In genomic region chr18:74899554-74899953, GRCh38 we compare ENCODE assay signal across 11 cellular contexts.
DNase-seq lines count a peak whose midpoint lies in the region; ATAC-seq and TF ChIP-seq lines count a peak whose summit lies in the region.
"Had no signal": no experiment of that assay in that cellular context is flagged by ENCODE, and none has a peak within 500 bp of the region (broad histone marks: within the 10 kb centered on the region; RNA-seq: fewer than 3 reads in every experiment).

No MANE protein-coding gene starts in this region.

- no peak overlapping the region for H3K4me3 Mint-ChIP-seq in stimulated activated memory B cell treated with anti-CD40 and anti-IgM and Interleukin-4, amounts not matched to agents 10 μg/mL and 1 μg/mL and 100 μg/mL, for 72 hours

- no peak overlapping the region for H3K27ac Mint-ChIP-seq in stimulated activated memory B cell treated with anti-CD40 and anti-IgM and Interleukin-4, amounts not matched to agents 10 μg/mL and 1 μg/mL and 100 μg/mL, for 72 hours

- POLR2A ChIA-PET in SK-N-SH (lab: Yijun Ruan, JAX): no interaction called here

- H3K4me1 Mint-ChIP-seq in stimulated activated memory B cell treated with anti-CD40 and anti-IgM and Interleukin-4, amounts not matched to agents 10 μg/mL and 1 μg/mL and 100 μg/mL, for 72 hours: no peaks in the 10 kb centered on the region

- no peak for DNase-seq in SK-N-SH
- peak; percentile 70 for DNase-seq in NCI-H2081 treated with DMSO at 0.1 percent for 48 hours (lab: John Stamatoyannopoulos, UW)
- peak; percentile 1 for DNase-seq in brain microvascular endothelial cell
- peak; percentile 69 for DNase-seq in sciatic nerve (ENCODE audit: low spot score)
- no peak for DNase-seq in ecto neural progenitor cell (ENCODE audit: low spot score)
- DNase-seq: GOT3; spleen; stimulated activated CD8-positive, alpha-beta memory T cell treated with anti-CD3 and anti-CD28 coated beads, Interleukin-4, amount 100 ng/mL, for 48 hours had no signal

- peaks cover 0 to 4% of the 10 kb centered on the region in 2 experiments for H3K36me3 ChIP-seq in SK-N-SH (replicated peaks in 1 of 2; ENCODE audit: control insufficient read depth in 1 of 2, insufficient read depth in 2 of 2, low read length in 1 of 2)
- H3K36me3 ChIP-seq in brain microvascular endothelial cell (replicated peaks): no peaks in the 10 kb centered on the region

- H3K9me3 ChIP-seq in SK-N-SH: no peaks in the 10 kb centered on the region
- H3K9me3 ChIP-seq: spleen had no signal

- no peaks in the 10 kb centered on the region for H3K27me3 Mint-ChIP-seq in stimulated activated memory B cell treated with anti-CD40 and anti-IgM and Interleukin-4, amounts not matched to agents 10 μg/mL and 1 μg/mL and 100 μg/mL, for 72 hours

- H3K4me3 ChIP-seq in SK-N-SH (ENCODE audit: low read depth in 2 of 2, low read length in 1 of 2): no peak overlapping the region
- H3K4me3 ChIP-seq in brain microvascular endothelial cell (ENCODE audit: low read depth, low read length): no peak overlapping the region
- H3K4me3 ChIP-seq: spleen had no signal

- H3K27me3 ChIP-seq in SK-N-SH (ENCODE audit: insufficient read depth) (no peaks in the 10 kb centered on the region), brain microvascular endothelial cell (replicated peaks) (no peaks in the 10 kb centered on the region)
- H3K27me3 ChIP-seq: spleen had no signal

- in situ Hi-C loops in brain microvascular endothelial cell (cut with HindIII; ENCODE audit: low pct_ligation_motif_present, low sequenced_read_pairs): no loop called here

- TF ChIP-seq RAD21 in SK-N-SH (IDR thresholded peaks at IDR 0.05; ENCODE audit: low read length): no peak

- no peak overlapping the region for H2AFZ ChIP-seq in SK-N-SH (ENCODE audit: low read depth)

- H3K79me2 ChIP-seq in SK-N-SH (ENCODE audit: insufficient read depth): no peaks in the 10 kb centered on the region

- peaks cover 12% of the 10 kb centered on the region for H3F3A ChIP-seq in SK-N-SH (replicated peaks; ENCODE audit: insufficient read depth)

- TF ChIP-seq EP300 in SK-N-SH (IDR thresholded peaks at IDR 0.05; ENCODE audit: borderline replicate concordance in 1 of 2, low read depth in 1 of 2, low read length in 1 of 2): no peak

- ATAC-seq in SK-N-SH treated with all-trans-retinoic acid at 6 μM for 48 hours (no peak), sciatic nerve (no peak), GM21423 (IDR thresholded peaks at IDR 0.05; ENCODE audit: unreplicated experiment) (no peak)
- ATAC-seq in stimulated activated memory B cell treated with anti-CD40 and anti-IgM and Interleukin-4, amounts not matched to agents 10 μg/mL and 1 μg/mL and 100 μg/mL, for 72 hours: no peak

- intact Hi-C loops in sciatic nerve (cut with DNase I): no loop called here

- peaks cover 3 to 30% of the 10 kb centered on the region in 2 experiments; a peak in 2 of 4 replicates for H3K4me1 ChIP-seq in SK-N-SH (ENCODE audit: control insufficient read depth in 1 of 2, insufficient read depth in 2 of 2, low read depth in 1 of 2, low read length in 1 of 2)

- no peak for TF ChIP-seq CTCF in SK-N-SH (IDR thresholded peaks at IDR 0.05)
- TF ChIP-seq CTCF in brain microvascular endothelial cell (IDR thresholded peaks at IDR 0.05; ENCODE audit: low read depth, low read length, missing control alignments): no peak

- 85% methylated on average over 5 of the region's 5 CpGs for WGBS in SK-N-SH (ENCODE audit: low lambda C conversion rate)

- H3K9me3 Mint-ChIP-seq in stimulated activated memory B cell treated with anti-CD40 and anti-IgM and Interleukin-4, amounts not matched to agents 10 μg/mL and 1 μg/mL and 100 μg/mL, for 72 hours: no peaks in the 10 kb centered on the region

- CTCF ChIA-PET in SK-N-SH (lab: Yijun Ruan, JAX): interaction anchor here (0.6 kb wide), 1 partner anchor 292 kb away, joined by 4 read pairs; no protein-coding TSS in a partner anchor

- no peak overlapping the region for H3K9ac ChIP-seq in SK-N-SH

- no peaks in the 10 kb centered on the region for H3K9me2 ChIP-seq in SK-N-SH

- peaks cover 14% of the 10 kb centered on the region for H3K36me3 Mint-ChIP-seq in stimulated activated memory B cell treated with anti-CD40 and anti-IgM and Interleukin-4, amounts not matched to agents 10 μg/mL and 1 μg/mL and 100 μg/mL, for 72 hours

- no peaks in the 10 kb centered on the region for H4K20me1 ChIP-seq in SK-N-SH (ENCODE audit: insufficient read depth)

- H3K27ac ChIP-seq in SK-N-SH (ENCODE audit: low read depth in 2 of 2, low read length in 1 of 2) (no peak overlapping the region), brain microvascular endothelial cell (no peak overlapping the region)
- H3K27ac ChIP-seq: spleen had no signal

- H3K4me2 ChIP-seq in SK-N-SH: peak overlapping the region; percentile 47; the same call in 1 of the 2 replicates

TF ChIP-seq in SK-N-SH, 30 proteins besides CTCF, POLR2A, EP300 and RAD21:
- TF ChIP-seq POLR2AphosphoS5 (IDR thresholded peaks at IDR 0.05; ENCODE audit: low read depth, low read length) (no peak), RCOR1 (IDR thresholded peaks at IDR 0.05; ENCODE audit: low read length) (no peak), IRF3 (IDR thresholded peaks at IDR 0.05; ENCODE audit: low read depth, low read length) (no peak), MEF2A (IDR thresholded peaks at IDR 0.05; ENCODE audit: borderline replicate concordance, low read depth) (no peak), NFIC (IDR thresholded peaks at IDR 0.05; ENCODE audit: borderline replicate concordance) (no peak), FOXJ3 (CRISPR knock-in tag; IDR thresholded peaks at IDR 0.05) (no peak)

TF ChIP-seq in SK-N-SH treated with all-trans-retinoic acid at 6 μM for 48 hours, 23 proteins besides CTCF, POLR2A, EP300 and RAD21:
- TF ChIP-seq ZNF565 (CRISPR knock-in tag; conservative IDR thresholded peaks at IDR 0.05; ENCODE audit: low read depth): no peak
- TF ChIP-seq ESRRG (CRISPR knock-in tag; IDR thresholded peaks at IDR 0.05): no peak
- TF ChIP-seq CSDC2 (CRISPR knock-in tag; IDR thresholded peaks at IDR 0.05): no peak
TF ChIP-seq in SK-N-SH treated with all-trans-retinoic acid at 6 μM for 48 hours: peak in this region for 0.

Comparison
In these comparisons a context has a peak if more than half of its experiments do, and no peak if none do; other contexts are left out.
1. DNase-seq: peak in NCI-H2081 treated with DMSO at 0.1 percent for 48 hours (single experiment), brain microvascular endothelial cell (single experiment) and sciatic nerve (single experiment); none in SK-N-SH (single experiment) and ecto neural progenitor cell (single experiment).